In genomic region chr2:193891021-193891420, GRCh38 we compare ENCODE assay signal across 17 cellular contexts.
DNase-seq lines count a peak whose midpoint lies in the region; ATAC-seq and TF ChIP-seq lines count a peak whose summit lies in the region.
"Had no signal": no experiment of that assay in that cellular context is flagged by ENCODE, and none has a peak within 500 bp of the region (broad histone marks: within the 10 kb centered on the region; RNA-seq: fewer than 3 reads in every experiment).

No MANE protein-coding gene starts in this region.

- H3K4me2 ChIP-seq in Karpas-422 (ENCODE audit: low read depth, low read length, poor library complexity, severe bottlenecking): no peak overlapping the region

- H3K27me3 ChIP-seq in CD8-positive, alpha-beta T cell (ENCODE audit: insufficient read depth, low read length): no peaks in the 10 kb centered on the region
- no peaks in the 10 kb centered on the region for H3K27me3 ChIP-seq in Karpas-422 (ENCODE audit: low read length)
- H3K27me3 ChIP-seq: breast epithelium had no signal

- CTCF ChIA-PET in CD8-positive, alpha-beta T cell (lab: Charles Lee): no interaction called here

- H3K36me3 ChIP-seq in CD8-positive, alpha-beta T cell (ENCODE audit: insufficient read depth, low read length): no peaks in the 10 kb centered on the region
- no peaks in the 10 kb centered on the region for H3K36me3 ChIP-seq in Karpas-422 (ENCODE audit: insufficient read depth, low read length)
- H3K36me3 ChIP-seq: breast epithelium had no signal

- no peak for TF ChIP-seq CTCF in CD8-positive, alpha-beta T cell (IDR thresholded peaks at IDR 0.05)

- ATAC-seq in GM18502 (IDR thresholded peaks at IDR 0.05; ENCODE audit: poor library complexity, unreplicated experiment): peak; percentile 82
- peak; percentile 54 for ATAC-seq in GM18909 (IDR thresholded peaks at IDR 0.05; ENCODE audit: poor library complexity, unreplicated experiment)
- ATAC-seq in HG02852 (IDR thresholded peaks at IDR 0.05; ENCODE audit: unreplicated experiment): peak; percentile 66
- ATAC-seq in HG03575 (IDR thresholded peaks at IDR 0.05; ENCODE audit: extremely low read depth, insufficient number of reproducible peaks, low FRiP score, unreplicated experiment): peak; percentile 65
- ATAC-seq in GM21717 (IDR thresholded peaks at IDR 0.05; ENCODE audit: unreplicated experiment): no peak
- ATAC-seq in CD8-positive, alpha-beta T cell: no peak
- ATAC-seq: right cardiac atrium, T-cell had no signal

- no peak overlapping the region for H3K4me3 Mint-ChIP-seq in CD8-positive, alpha-beta T cell
- H3K4me3 Mint-ChIP-seq: activated CD4-positive, alpha-beta memory T cell treated with anti-CD3 and anti-CD28 coated beads, Interleukin-2, amount 10 ng/mL, durations not matched to agents 7 days and 5 days; activated T-helper 1 cell treated with anti-CD3 and anti-CD28 coated beads, Interleukin-12 subunit alpha, Interleukin-12 subunit beta, Interleukin-2, Interleukin-4 antibody, amounts not matched to agents 30 ng/mL and 10 ng/mL and 1 ng/mL, durations not matched to agents 14 hours and 24 hours and 36 hours; CD8-positive, alpha-beta memory T cell; naive B cell; T-cell had no signal

- no peak overlapping the region for H3K27ac ChIP-seq in CD8-positive, alpha-beta T cell (ENCODE audit: low read depth, low read length)
- no peak overlapping the region for H3K27ac ChIP-seq in Karpas-422 (ENCODE audit: low read length)
- H3K27ac ChIP-seq: breast epithelium had no signal

- POLR2A ChIA-PET in CD8-positive, alpha-beta T cell (lab: Charles Lee): no interaction called here

- H3K79me2 ChIP-seq in Karpas-422 (ENCODE audit: low read length): no peaks in the 10 kb centered on the region

- no peaks in the 10 kb centered on the region for H4K20me1 ChIP-seq in Karpas-422 (ENCODE audit: insufficient read depth, low read depth, low read length)

- H3K9me3 Mint-ChIP-seq in CD8-positive, alpha-beta T cell: no peaks in the 10 kb centered on the region
- H3K9me3 Mint-ChIP-seq: activated CD4-positive, alpha-beta memory T cell treated with anti-CD3 and anti-CD28 coated beads, Interleukin-2, amount 10 ng/mL, durations not matched to agents 7 days and 5 days; activated T-helper 1 cell treated with anti-CD3 and anti-CD28 coated beads, Interleukin-12 subunit alpha, Interleukin-12 subunit beta, Interleukin-2, Interleukin-4 antibody, amounts not matched to agents 30 ng/mL and 10 ng/mL and 1 ng/mL, durations not matched to agents 14 hours and 24 hours and 36 hours had no signal

- H3K27me3 Mint-ChIP-seq in CD8-positive, alpha-beta T cell (ENCODE audit: low read depth): no peaks in the 10 kb centered on the region
- H3K27me3 Mint-ChIP-seq: activated CD4-positive, alpha-beta memory T cell treated with anti-CD3 and anti-CD28 coated beads, Interleukin-2, amount 10 ng/mL, durations not matched to agents 7 days and 5 days; CD8-positive, alpha-beta memory T cell; naive B cell; T-cell had no signal

- H3K36me3 Mint-ChIP-seq in CD8-positive, alpha-beta T cell: no peaks in the 10 kb centered on the region
- H3K36me3 Mint-ChIP-seq: CD8-positive, alpha-beta memory T cell; naive B cell; T-cell had no signal

- no peak overlapping the region for H2AFZ ChIP-seq in Karpas-422 (ENCODE audit: low read length)

- H3K4me1 ChIP-seq in CD8-positive, alpha-beta T cell (ENCODE audit: insufficient read depth, low read length): no peaks in the 10 kb centered on the region
- no peaks in the 10 kb centered on the region for H3K4me1 ChIP-seq in Karpas-422 (ENCODE audit: low read length)
- H3K4me1 ChIP-seq: breast epithelium had no signal

- no peaks in the 10 kb centered on the region for H3K4me1 Mint-ChIP-seq in CD8-positive, alpha-beta T cell (ENCODE audit: low read depth)
- H3K4me1 Mint-ChIP-seq: naive B cell, T-cell had no signal

- no peak overlapping the region for H3K4me3 ChIP-seq in CD8-positive, alpha-beta T cell (ENCODE audit: low read depth, low read length)
- H3K4me3 ChIP-seq in Karpas-422 (ENCODE audit: low read length): no peak overlapping the region
- H3K4me3 ChIP-seq: breast epithelium had no signal

- H3K9me3 ChIP-seq in CD8-positive, alpha-beta T cell (ENCODE audit: low read length): no peaks in the 10 kb centered on the region
- H3K9me3 ChIP-seq in Karpas-422 (ENCODE audit: low read length): peaks cover 19% of the 10 kb centered on the region
- H3K9me3 ChIP-seq: breast epithelium had no signal

- no peak overlapping the region for H3K9ac ChIP-seq in Karpas-422 (ENCODE audit: low read length)

- no peak for DNase-seq in CD8-positive, alpha-beta T cell
- no peak for DNase-seq in Karpas-422
- DNase-seq in stimulated activated CD4-positive, alpha-beta T cell treated with anti-CD3 and anti-CD28 coated beads, Interleukin-15, amount 100 ng/mL, for 24 hours: no peak
- DNase-seq: activated CD4-positive, alpha-beta memory T cell treated with anti-CD3 and anti-CD28 coated beads, Interleukin-2, amount 10 ng/mL, durations not matched to agents 7 days and 5 days; CD8-positive, alpha-beta memory T cell; DMS79; naive B cell; right cardiac atrium; stimulated activated CD4-positive, alpha-beta T cell treated with anti-CD3 and anti-CD28 coated beads, Interleukin-1b, Interleukin-23, amount 100 ng/mL, for 48 hours; T-cell had no signal

- intact Hi-C loops in CD8-positive, alpha-beta T cell (cut with DNase I, micrococcal nuclease): no loop called here

- no peak overlapping the region for H3K27ac Mint-ChIP-seq in CD8-positive, alpha-beta T cell
- H3K27ac Mint-ChIP-seq: activated CD4-positive, alpha-beta memory T cell treated with anti-CD3 and anti-CD28 coated beads, Interleukin-2, amount 10 ng/mL, durations not matched to agents 7 days and 5 days; activated T-helper 1 cell treated with anti-CD3 and anti-CD28 coated beads, Interleukin-12 subunit alpha, Interleukin-12 subunit beta, Interleukin-2, Interleukin-4 antibody, amounts not matched to agents 30 ng/mL and 10 ng/mL and 1 ng/mL, durations not matched to agents 14 hours and 24 hours and 36 hours; CD8-positive, alpha-beta memory T cell; T-cell had no signal

- H3K9me2 ChIP-seq in Karpas-422 (replicated peaks; ENCODE audit: insufficient read depth, low read length): no peaks in the 10 kb centered on the region

Comparison
In these comparisons a context has a peak if more than half of its experiments do, and no peak if none do; other contexts are left out.
1. ATAC-seq: peak in GM18502 (single experiment), GM18909 (single experiment), HG02852 (single experiment) and HG03575 (single experiment); none in GM21717 (single experiment) and CD8-positive, alpha-beta T cell (single experiment).